12 cellular contexts compared by ENCODE assay signal in the genomic region with DNA sequence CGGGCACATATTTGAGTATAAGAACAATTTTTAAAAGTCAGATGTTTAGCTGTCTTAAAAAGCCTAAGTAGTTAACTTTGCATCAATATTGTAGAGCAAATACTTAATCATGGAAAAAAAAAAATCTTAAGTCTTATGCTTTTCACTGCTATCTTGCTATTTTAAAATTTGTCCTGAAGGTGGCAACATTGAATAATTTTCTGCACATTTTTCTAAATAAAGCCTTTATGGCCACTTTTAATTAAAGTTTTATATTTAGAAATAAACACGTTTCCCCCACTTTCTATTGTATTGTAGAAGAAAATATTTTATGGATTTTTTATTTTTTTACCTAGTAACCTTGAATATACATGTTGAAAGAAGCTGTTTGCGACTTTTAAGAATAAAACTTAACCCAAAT.
DNase-seq lines count a peak whose midpoint lies in the region; TF ChIP-seq lines count a peak whose summit lies in the region.
"Had no signal": no experiment of that assay in that cellular context is flagged by ENCODE, and none has a peak within 500 bp of the region (broad histone marks: within the 10 kb centered on the region; RNA-seq: fewer than 3 reads in every experiment).

No MANE protein-coding gene starts in this region.

- no peak overlapping the region for H3K4me2 ChIP-seq in neural cell (ENCODE audit: low read length)

- H4K20me1 ChIP-seq in neural cell (ENCODE audit: insufficient read depth) = no peaks in the 10 kb centered on the region

- H3K9ac ChIP-seq in adipocyte (ENCODE audit: low read length) (no peak overlapping the region), neural cell (ENCODE audit: low read length) (no peak overlapping the region)

- H3K27ac ChIP-seq in neural cell (ENCODE audit: low read length) = no peak overlapping the region
- H3K27ac ChIP-seq: esophagus muscularis mucosa, SJCRH30, upper lobe of left lung had no signal

- peak; percentile 73 for TF ChIP-seq RAD21 in neural cell (conservative IDR thresholded peaks at IDR 0.05)

- TF ChIP-seq EP300 in neural cell (conservative IDR thresholded peaks at IDR 0.05; ENCODE audit: poor library complexity, severe bottlenecking) = no peak

- H3K9me2 ChIP-seq in neural cell (ENCODE audit: insufficient read depth, low read length) = no peaks in the 10 kb centered on the region

- peak; percentile 21 for DNase-seq in NCI-H1105 treated with DMSO at 0.1 percent for 48 hours (lab: John Stamatoyannopoulos, UW)
- DNase-seq in NCI-H1105 (lab: John Stamatoyannopoulos, UW) = no peak
- DNase-seq in M059J (ENCODE audit: low read depth) = peak; percentile 1
- peak; percentile 8 for DNase-seq in adipocyte (ENCODE audit: low read depth)
- DNase-seq in dermis blood vessel endothelial cell = no peak
- no peak for DNase-seq in COLO829 (ENCODE audit: low spot score)
- DNase-seq in CD1c-positive myeloid dendritic cell (ENCODE audit: extremely low spot score) = no peak
- DNase-seq: activated CD4-positive, alpha-beta T cell treated with anti-CD3 and anti-CD28 coated beads, Interleukin-2, amount 50 U/mL, for 4 hours; upper lobe of left lung had no signal

- H3K36me3 ChIP-seq in adipocyte (ENCODE audit: control insufficient read depth, insufficient read depth, low read length, severe bottlenecking) (no peaks in the 10 kb centered on the region), neural cell (ENCODE audit: insufficient read depth, low read length) (no peaks in the 10 kb centered on the region)
- H3K36me3 ChIP-seq: esophagus muscularis mucosa, SJCRH30, upper lobe of left lung had no signal

- H3K4me1 ChIP-seq in adipocyte (ENCODE audit: control insufficient read depth, insufficient read depth, low read length) = no peaks in the 10 kb centered on the region
- H3K4me1 ChIP-seq: esophagus muscularis mucosa, SJCRH30, upper lobe of left lung had no signal

- H3F3A ChIP-seq in neural cell (ENCODE audit: insufficient read depth, low read length, poor library complexity, severe bottlenecking) = no peaks in the 10 kb centered on the region

- no peaks in the 10 kb centered on the region for H3K9me3 ChIP-seq in adipocyte (ENCODE audit: control insufficient read depth, low read length)
- no peaks in the 10 kb centered on the region for H3K9me3 ChIP-seq in neural cell (ENCODE audit: low read length)
- H3K9me3 ChIP-seq: esophagus muscularis mucosa, SJCRH30, upper lobe of left lung had no signal

- no peak overlapping the region for H2AFZ ChIP-seq in neural cell (ENCODE audit: low read depth, low read length)

- H3K4me3 ChIP-seq in adipocyte (ENCODE audit: low read length) = no peak overlapping the region
- no peak overlapping the region for H3K4me3 ChIP-seq in neural cell (ENCODE audit: low read length)
- H3K4me3 ChIP-seq: esophagus muscularis mucosa, SJCRH30, upper lobe of left lung had no signal

- no peaks in the 10 kb centered on the region for H3K27me3 ChIP-seq in adipocyte (replicated peaks; ENCODE audit: control insufficient read depth, insufficient read depth, low read length)
- H3K27me3 ChIP-seq in neural cell (ENCODE audit: insufficient read depth, low read depth, low read length) = no peaks in the 10 kb centered on the region
- H3K27me3 ChIP-seq: esophagus muscularis mucosa, SJCRH30, upper lobe of left lung had no signal

- peak; percentile 65 for TF ChIP-seq CTCF in neural cell (IDR thresholded peaks at IDR 0.05; ENCODE audit: poor library complexity, severe bottlenecking)

- H3K79me2 ChIP-seq in neural cell (replicated peaks; ENCODE audit: insufficient read depth, low read length) = no peaks in the 10 kb centered on the region

TF ChIP-seq in neural cell, 6 proteins besides CTCF, POLR2A, EP300 and RAD21:
- no peak for TF ChIP-seq TAF1 (IDR thresholded peaks at IDR 0.05; ENCODE audit: low read depth)
- TF ChIP-seq REST (IDR thresholded peaks at IDR 0.05; ENCODE audit: borderline replicate concordance) = no peak
- TF ChIP-seq SMC3 (conservative IDR thresholded peaks at IDR 0.05; ENCODE audit: poor library complexity) = peak; percentile 66
- no peak for TF ChIP-seq POLR2AphosphoS5 (IDR thresholded peaks at IDR 0.05)
- TF ChIP-seq EZH2 (IDR thresholded peaks at IDR 0.05; ENCODE audit: borderline replicate concordance, insufficient read depth, low read length, poor library complexity, severe bottlenecking) = no peak

Comparison
In these comparisons a context has a peak if more than half of its experiments do, and no peak if none do; other contexts are left out.
1. DNase-seq: peak in NCI-H1105 treated with DMSO at 0.1 percent for 48 hours (single experiment), M059J (single experiment) and adipocyte (single experiment); none in NCI-H1105 (single experiment), dermis blood vessel endothelial cell (single experiment), COLO829 (single experiment) and CD1c-positive myeloid dendritic cell (single experiment).